Comparison of ENCODE assay signal across 33 cellular contexts in genomic region chr16:55737966-55738365, GRCh38.
DNase-seq lines count a peak whose midpoint lies in the region; ATAC-seq and TF ChIP-seq lines count a peak whose summit lies in the region.
"Had no signal": no experiment of that assay in that cellular context is flagged by ENCODE, and none has a peak within 500 bp of the region (broad histone marks: within the 10 kb centered on the region; RNA-seq: fewer than 3 reads in every experiment).

No MANE protein-coding gene starts in this region.

- H3K4me1 Mint-ChIP-seq in neural crest cell: no peaks in the 10 kb centered on the region
- no peaks in the 10 kb centered on the region for H3K4me1 Mint-ChIP-seq in osteocyte (ENCODE audit: unreplicated experiment)
- H3K4me1 Mint-ChIP-seq in activated T-cell treated with anti-CD3 and anti-CD28 coated beads, Interleukin-2, amount 50 U/mL, for 72 hours (ENCODE audit: low read depth): no peaks in the 10 kb centered on the region
- H3K4me1 Mint-ChIP-seq: B cell; CD4-positive, alpha-beta memory T cell; CD4-positive, CD25-positive, alpha-beta regulatory T cell; CD8-positive, alpha-beta memory T cell had no signal

- H2BK120ac ChIP-seq in neuronal stem cell (ENCODE audit: low read depth, low read length): no peak overlapping the region

- no peak for ATAC-seq in GM18909 (IDR thresholded peaks at IDR 0.05; ENCODE audit: poor library complexity, unreplicated experiment)
- no peak for ATAC-seq in activated T-cell treated with anti-CD3 and anti-CD28 coated beads, Interleukin-2, amount 50 U/mL, for 72 hours (replicated peaks in 1 of 2)
- ATAC-seq: A549; CD8-positive, alpha-beta T cell had no signal

- H3K27ac Mint-ChIP-seq in neural crest cell (ENCODE audit: unreplicated experiment) (peak overlapping the region; percentile 24), osteocyte (ENCODE audit: unreplicated experiment) (no peak overlapping the region)
- H3K27ac Mint-ChIP-seq in activated T-cell treated with anti-CD3 and anti-CD28 coated beads, Interleukin-2, amount 50 U/mL, for 72 hours: no peak overlapping the region
- H3K27ac Mint-ChIP-seq: B cell; CD14-positive monocyte; CD4-positive, alpha-beta memory T cell; CD4-positive, alpha-beta T cell; CD4-positive, CD25-positive, alpha-beta regulatory T cell; CD8-positive, alpha-beta memory T cell; CD8-positive, alpha-beta T cell had no signal

- H3K23ac ChIP-seq in neuronal stem cell (ENCODE audit: low read depth, low read length, poor library complexity): no peak overlapping the region

- no peak overlapping the region for H3K4ac ChIP-seq in neuronal stem cell (ENCODE audit: low read length)

- H2BK12ac ChIP-seq in neuronal stem cell (ENCODE audit: low read length): no peak overlapping the region

- no peak for TF ChIP-seq POLR2A in Peyer's patch (IDR thresholded peaks at IDR 0.05)

- H3K4me3 ChIP-seq in coronary artery (no peak overlapping the region), neuronal stem cell (ENCODE audit: low read length in 2 of 2) (no peak overlapping the region), Peyer's patch (no peak overlapping the region)
- H3K4me3 ChIP-seq: A549; BLaER1; BLaER1 treated with 17β-estradiol and CSF1 and Interleukin-3, amounts not matched to agents 10 nM and 100 nM had no signal

- H3K9me3 ChIP-seq in neuronal stem cell (replicated peaks in 1 of 2; ENCODE audit: control insufficient read depth in 2 of 2, insufficient read depth in 1 of 2, low read depth in 1 of 2, low read length in 2 of 2): no peaks in the 10 kb centered on the region
- H3K9me3 ChIP-seq in Peyer's patch: no peaks in the 10 kb centered on the region
- H3K9me3 ChIP-seq: A549; BE2C; BLaER1; BLaER1 treated with 17β-estradiol and CSF1 and Interleukin-3, amounts not matched to agents 10 nM and 100 nM; Caco-2 had no signal

- H2AFZ ChIP-seq in neuronal stem cell (ENCODE audit: low read length): no peak overlapping the region

- no peak overlapping the region for H3K14ac ChIP-seq in neuronal stem cell (ENCODE audit: low read length)

- WGBS in neuronal stem cell (ENCODE audit: extremely low coverage in 2 of 2, insufficient read length in 2 of 2, insufficient replicate concordance in 1 of 2), 2 donors: no CpG with 5 or more reads among the region's 9 CpGs

- H3K9me3 Mint-ChIP-seq in neural crest cell (no peaks in the 10 kb centered on the region), osteocyte (ENCODE audit: unreplicated experiment) (no peaks in the 10 kb centered on the region)
- no peaks in the 10 kb centered on the region for H3K9me3 Mint-ChIP-seq in activated T-cell treated with anti-CD3 and anti-CD28 coated beads, Interleukin-2, amount 50 U/mL, for 72 hours
- H3K9me3 Mint-ChIP-seq: CD4-positive, alpha-beta memory T cell; CD4-positive, alpha-beta T cell; CD8-positive, alpha-beta T cell had no signal

- no peaks in the 10 kb centered on the region for H3K36me3 ChIP-seq in neuronal stem cell (replicated peaks in 1 of 2; ENCODE audit: control insufficient read depth in 2 of 2, insufficient read depth in 2 of 2, low read length in 2 of 2)
- no peaks in the 10 kb centered on the region for H3K36me3 ChIP-seq in Peyer's patch
- H3K36me3 ChIP-seq: BE2C; BLaER1; BLaER1 treated with 17β-estradiol and CSF1 and Interleukin-3, amounts not matched to agents 10 nM and 100 nM had no signal

- H3K18ac ChIP-seq in neuronal stem cell (ENCODE audit: low read length): no peak overlapping the region

- H3K27me3 Mint-ChIP-seq in neural crest cell (ENCODE audit: low read depth) (peaks cover 38% of the 10 kb centered on the region), osteocyte (ENCODE audit: unreplicated experiment) (no peaks in the 10 kb centered on the region)
- peaks cover 42% of the 10 kb centered on the region for H3K27me3 Mint-ChIP-seq in activated T-cell treated with anti-CD3 and anti-CD28 coated beads, Interleukin-2, amount 50 U/mL, for 72 hours (ENCODE audit: low read depth)
- H3K27me3 Mint-ChIP-seq: CD4-positive, CD25-positive, alpha-beta regulatory T cell had no signal

- H3K79me1 ChIP-seq in neuronal stem cell (ENCODE audit: low read depth, low read length): no peaks in the 10 kb centered on the region

- no peak overlapping the region for H4K91ac ChIP-seq in neuronal stem cell (ENCODE audit: low read depth, low read length, poor library complexity)

- DNase-seq in coronary artery (ENCODE audit: low spot score) (peak; percentile 22), neural crest cell (ENCODE audit: low read depth, low spot score) (no peak), neuronal stem cell (ENCODE audit: low spot score) (no peak), osteocyte (ENCODE audit: extremely low spot score, unreplicated experiment) (peak; percentile 59), Peyer's patch (no peak), DMS 273 treated with DMSO at 0.1 percent for 48 hours (lab: John Stamatoyannopoulos, UW) (no peak)
- DNase-seq in activated T-cell treated with anti-CD3 and anti-CD28 coated beads, Interleukin-2, amount 50 U/mL, for 72 hours: no peak
- DNase-seq: 8988T; ACHN; AML-193; BE2C; C1 segment of cervical spinal cord; Caco-2; Calu3; CD4-positive, alpha-beta memory T cell; CD4-positive, alpha-beta T cell; CD4-positive, CD25-positive, alpha-beta regulatory T cell; CD8-positive, alpha-beta memory T cell; CD8-positive, alpha-beta T cell; COR-L47; DMS153; DMS53; DMS79; DND-41; EL had no signal

- no peak overlapping the region for H2BK15ac ChIP-seq in neuronal stem cell (ENCODE audit: low read length)

- no peaks in the 10 kb centered on the region for H3K36me3 Mint-ChIP-seq in neural crest cell (ENCODE audit: low read depth)
- no peaks in the 10 kb centered on the region for H3K36me3 Mint-ChIP-seq in osteocyte (ENCODE audit: unreplicated experiment)
- H3K36me3 Mint-ChIP-seq in activated T-cell treated with anti-CD3 and anti-CD28 coated beads, Interleukin-2, amount 50 U/mL, for 72 hours (ENCODE audit: insufficient read depth in 2 of 2): no peaks in the 10 kb centered on the region
- H3K36me3 Mint-ChIP-seq: CD14-positive monocyte; CD4-positive, alpha-beta memory T cell; CD4-positive, CD25-positive, alpha-beta regulatory T cell; CD8-positive, alpha-beta memory T cell; CD8-positive, alpha-beta T cell had no signal

- TF ChIP-seq CTCF in coronary artery (IDR thresholded peaks at IDR 0.05) (no peak), neural crest cell (conservative IDR thresholded peaks at IDR 0.05) (no peak), osteocyte (IDR thresholded peaks at IDR 0.05) (no peak), Peyer's patch (IDR thresholded peaks at IDR 0.05) (no peak)

- no peak overlapping the region for H2BK5ac ChIP-seq in neuronal stem cell (ENCODE audit: low read length)

- H3K27me3 ChIP-seq in neuronal stem cell (ENCODE audit: control insufficient read depth in 3 of 3, insufficient read depth in 3 of 3, low read depth in 1 of 3, low read length in 3 of 3): peaks cover 0 to 14% (median 0%) of the 10 kb centered on the region in 3 experiments
- no peaks in the 10 kb centered on the region for H3K27me3 ChIP-seq in Peyer's patch
- H3K27me3 ChIP-seq: BLaER1; BLaER1 treated with 17β-estradiol and CSF1 and Interleukin-3, amounts not matched to agents 10 nM and 100 nM had no signal

- H3K27ac ChIP-seq in coronary artery: no peak overlapping the region
- H3K27ac ChIP-seq in neuronal stem cell (replicated peaks; ENCODE audit: low read length): no peak overlapping the region
- no peak overlapping the region for H3K27ac ChIP-seq in Peyer's patch
- H3K27ac ChIP-seq: 22Rv1; A549; BLaER1; BLaER1 treated with 17β-estradiol and CSF1 and Interleukin-3, amounts not matched to agents 10 nM and 100 nM; C4-2B had no signal

- peak overlapping the region; percentile 50 for H3K9ac ChIP-seq in neuronal stem cell (ENCODE audit: low read depth, low read length, poor library complexity)
- H3K9ac ChIP-seq: BLaER1; BLaER1 treated with 17β-estradiol and CSF1 and Interleukin-3, amounts not matched to agents 10 nM and 100 nM had no signal

- H3K4me1 ChIP-seq in neuronal stem cell (ENCODE audit: control insufficient read depth in 2 of 2, insufficient read depth in 1 of 2, low read depth in 1 of 2, low read length in 2 of 2) (peaks cover 0 to 2% of the 10 kb centered on the region in 2 donors), Peyer's patch (no peaks in the 10 kb centered on the region)
- H3K4me1 ChIP-seq: BE2C, BLaER1, Caco-2 had no signal

- H3K4me2 ChIP-seq in neuronal stem cell (ENCODE audit: insufficient read depth, low read length, poor library complexity, severe bottlenecking): no peak overlapping the region
- H3K4me2 ChIP-seq: A549; BLaER1; BLaER1 treated with 17β-estradiol and CSF1 and Interleukin-3, amounts not matched to agents 10 nM and 100 nM had no signal

- H4K8ac ChIP-seq in neuronal stem cell (ENCODE audit: low read depth, low read length): no peak overlapping the region

- H2AK5ac ChIP-seq in neuronal stem cell (ENCODE audit: low read depth, low read length): peak overlapping the region; percentile 8

- H3K4me3 Mint-ChIP-seq in neural crest cell: no peak overlapping the region
- no peak overlapping the region for H3K4me3 Mint-ChIP-seq in osteocyte (ENCODE audit: unreplicated experiment)
- H3K4me3 Mint-ChIP-seq in activated T-cell treated with anti-CD3 and anti-CD28 coated beads, Interleukin-2, amount 50 U/mL, for 72 hours: no peak overlapping the region
- H3K4me3 Mint-ChIP-seq: B cell; CD4-positive, alpha-beta memory T cell; CD4-positive, alpha-beta T cell; CD4-positive, CD25-positive, alpha-beta regulatory T cell; CD8-positive, alpha-beta T cell had no signal

Comparison
In these comparisons a context has a peak if more than half of its experiments do, and no peak if none do; other contexts are left out.
1. DNase-seq: peak in coronary artery (single experiment) and osteocyte (single experiment); none in neural crest cell (single experiment), neuronal stem cell (single experiment), activated T-cell treated with anti-CD3 and anti-CD28 coated beads, Interleukin-2, amount 50 U/mL, for 72 hours (0 of 2), Peyer's patch (0 of 3) and DMS 273 treated with DMSO at 0.1 percent for 48 hours (single experiment).